11 cellular contexts compared by ENCODE assay signal in genomic region chr10:29689001-29689400, GRCh38. TPM values are rescaled to one million over a fixed set of nuclear protein-coding genes. Genes with fewer than 3 reads are reported as not detected.
A peak's percentile ranks its signal among the peaks of the same experiment; 100 is the strongest.
DNase-seq lines count a peak whose midpoint lies in the region; ATAC-seq and TF ChIP-seq lines count a peak whose summit lies in the region.
"Had no signal": no experiment of that assay in that cellular context is flagged by ENCODE, and none has a peak within 500 bp of the region (broad histone marks: within the 10 kb centered on the region; RNA-seq: fewer than 3 reads in every experiment).

No MANE protein-coding gene starts in this region.

- in situ Hi-C loops in KBM-7 (cut with MboI; ENCODE audit: low pct_unique_long_range_greater_than_20kb, low sequenced_read_pairs): no loop called here

- peak overlapping the region; percentile 92 to 99 (median 95) for H3K27ac Mint-ChIP-seq in CD14-positive monocyte
- no peak overlapping the region for H3K27ac Mint-ChIP-seq in nephron progenitor cell

- DNase-seq in CD14-positive monocyte (ENCODE audit: low spot score) (no peak), KBM-7 (peak; percentile 20), adipocyte (ENCODE audit: low read depth) (peak; percentile 55), lower lobe of right lung (no peak), nephron progenitor cell (no peak)
- DNase-seq in activated effector memory CD4-positive, alpha-beta T cell treated with Interleukin-2 at 50 U/mL for 16 hours: no peak
- DNase-seq: cortex of kidney, ovary, Right ventricle myocardium superior had no signal

- H3K27me3 ChIP-seq in adipocyte (replicated peaks; ENCODE audit: control insufficient read depth, insufficient read depth, low read length): no peaks in the 10 kb centered on the region
- H3K27me3 ChIP-seq in lower lobe of right lung (ENCODE audit: low read depth): no peaks in the 10 kb centered on the region
- H3K27me3 ChIP-seq: ovary had no signal

- peaks cover 50% of the 10 kb centered on the region for H3K4me1 Mint-ChIP-seq in CD14-positive monocyte
- H3K4me1 Mint-ChIP-seq in nephron progenitor cell: peaks cover 83% of the 10 kb centered on the region

- TF ChIP-seq CTCF in CD14-positive monocyte (IDR thresholded peaks at IDR 0.05) (no peak), lower lobe of right lung (IDR thresholded peaks at IDR 0.05) (no peak), nephron progenitor cell (IDR thresholded peaks at IDR 0.05) (no peak)

- H3K9ac ChIP-seq in adipocyte (ENCODE audit: low read length): no peak overlapping the region

- no peaks in the 10 kb centered on the region for H3K9me3 ChIP-seq in adipocyte (ENCODE audit: control insufficient read depth, low read length)
- no peaks in the 10 kb centered on the region for H3K9me3 ChIP-seq in lower lobe of right lung
- H3K9me3 ChIP-seq: ovary had no signal

- H3K4me1 ChIP-seq in adipocyte (ENCODE audit: control insufficient read depth, insufficient read depth, low read length) (peaks cover 31% of the 10 kb centered on the region), lower lobe of right lung (peaks cover 46% of the 10 kb centered on the region)

- no peak overlapping the region for H3K4me3 ChIP-seq in adipocyte (ENCODE audit: low read length)
- H3K4me3 ChIP-seq in lower lobe of right lung: no peak overlapping the region
- H3K4me3 ChIP-seq: ovary had no signal

- H3K36me3 Mint-ChIP-seq in CD14-positive monocyte (peaks cover 20 to 25% of the 10 kb centered on the region in 2 donors), nephron progenitor cell (ENCODE audit: low read depth) (peaks cover 29% of the 10 kb centered on the region)

- H3K27me3 Mint-ChIP-seq in CD14-positive monocyte (ENCODE audit: low read depth in 3 of 3) (no peaks in the 10 kb centered on the region), nephron progenitor cell (ENCODE audit: low read depth, poor library complexity) (peaks cover 9% of the 10 kb centered on the region)

- peak overlapping the region; percentile 9 for H3K27ac ChIP-seq in lower lobe of right lung
- H3K27ac ChIP-seq: ovary had no signal

- H3K36me3 ChIP-seq in adipocyte (ENCODE audit: control insufficient read depth, insufficient read depth, low read length, severe bottlenecking) (peaks cover 26% of the 10 kb centered on the region), lower lobe of right lung (peaks cover 17% of the 10 kb centered on the region)
- H3K36me3 ChIP-seq: ovary had no signal

- ATAC-seq in lower lobe of right lung (no peak), GM18861 (IDR thresholded peaks at IDR 0.05; ENCODE audit: unreplicated experiment) (no peak), HG03139 (IDR thresholded peaks at IDR 0.05; ENCODE audit: unreplicated experiment) (no peak)

- H3K4me3 Mint-ChIP-seq in CD14-positive monocyte (peak overlapping the region; percentile 34 to 39), nephron progenitor cell (no peak overlapping the region)

- intact Hi-C loops in CD14-positive monocyte (cut with micrococcal nuclease): loop anchor here (10.0 kb wide), 2 partner anchors 46 to 54 kb away; partner anchors contain the start of gene SVIL (in 2 of the 2)
- intact Hi-C loops in lower lobe of right lung (cut with DNase I): no loop called here

- H3K9me3 Mint-ChIP-seq in CD14-positive monocyte (no peaks in the 10 kb centered on the region), nephron progenitor cell (peaks cover 7% of the 10 kb centered on the region)

RNA-seq across cellular contexts. Expression of gene SVIL, which starts 54.2 kb away (rescaled TPM):
- 1 to 10 TPM; 2.1 to 5.8 TPM for polyA plus RNA-seq in CD14-positive monocyte
- total RNA-seq in lower lobe of right lung: 118 TPM

Comparison
In these comparisons a context has a peak if more than half of its experiments do, and no peak if none do; other contexts are left out.
1. DNase-seq: peak in KBM-7 (single experiment) and adipocyte (single experiment); none in CD14-positive monocyte (single experiment), lower lobe of right lung (single experiment), nephron progenitor cell (single experiment) and activated effector memory CD4-positive, alpha-beta T cell treated with Interleukin-2 at 50 U/mL for 16 hours (single experiment).